In the genomic region with DNA sequence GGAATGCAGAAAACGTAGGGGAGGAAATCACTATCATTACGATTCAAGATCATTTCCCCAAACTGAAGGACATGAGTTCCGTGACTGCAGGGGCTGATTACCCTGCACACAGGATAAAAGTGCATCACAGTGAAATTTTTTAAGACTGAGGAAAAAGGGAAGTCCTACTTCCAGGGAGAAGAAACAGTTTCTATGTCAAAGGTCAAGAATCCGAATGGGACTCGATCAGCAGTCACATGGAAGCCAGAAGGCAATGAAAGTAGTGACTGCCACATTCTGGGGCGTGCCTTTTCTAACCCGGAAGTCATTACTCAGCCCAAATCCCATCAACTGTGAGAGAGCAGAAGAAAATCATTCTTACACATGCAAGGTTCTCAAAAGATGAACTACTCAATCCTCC, we compare ENCODE assay signal across 10 cellular contexts. TPM values are rescaled to one million over a fixed set of nuclear protein-coding genes. Genes with fewer than 3 reads are reported as not detected.
DNase-seq lines count a peak whose midpoint lies in the region; ATAC-seq and TF ChIP-seq lines count a peak whose summit lies in the region.
"Had no signal": no experiment of that assay in that cellular context is flagged by ENCODE, and none has a peak within 500 bp of the region (broad histone marks: within the 10 kb centered on the region; RNA-seq: fewer than 3 reads in every experiment).

No MANE protein-coding gene starts in this region.

- no peak for ATAC-seq in CD4-positive, CD25-positive, alpha-beta regulatory T cell (ENCODE audit: low read depth in 2 of 2)
- ATAC-seq in HG03432 (IDR thresholded peaks at IDR 0.05; ENCODE audit: unreplicated experiment), result no peak

- H3K4me3 ChIP-seq in CD4-positive, CD25-positive, alpha-beta regulatory T cell (ENCODE audit: low read depth, low read length), result no peak overlapping the region
- H3K4me3 ChIP-seq in fibroblast of mammary gland (ENCODE audit: control insufficient read depth, low read depth, low read length), result no peak overlapping the region
- no peak overlapping the region for H3K4me3 ChIP-seq in neutrophil (ENCODE audit: low read depth in 1 of 2, low read length in 1 of 2)
- H3K4me3 ChIP-seq: thyroid gland had no signal

- H3K4me1 ChIP-seq in CD4-positive, CD25-positive, alpha-beta regulatory T cell (ENCODE audit: control insufficient read depth, insufficient read depth, low read length, poor library complexity, severe bottlenecking), result peaks cover 1% of the 10 kb centered on the region
- H3K4me1 ChIP-seq in neutrophil (ENCODE audit: control insufficient read depth in 1 of 2, insufficient read depth in 1 of 2, low read depth in 1 of 2, low read length in 1 of 2), result peaks cover 7 to 21% of the 10 kb centered on the region in 2 experiments

- no peaks in the 10 kb centered on the region for H3K9me3 ChIP-seq in CD4-positive, CD25-positive, alpha-beta regulatory T cell (ENCODE audit: control insufficient read depth in 2 of 2, low read length in 2 of 2)
- no peaks in the 10 kb centered on the region for H3K9me3 ChIP-seq in neutrophil
- H3K9me3 ChIP-seq: thyroid gland had no signal

- H3K4me3 Mint-ChIP-seq in CD4-positive, CD25-positive, alpha-beta regulatory T cell, result peak overlapping the region in 2 of 4 donors; percentile 22 to 85

- no peak for DNase-seq in CD4-positive, CD25-positive, alpha-beta regulatory T cell
- DNase-seq in NOMO-1 treated with dmso at 0.1 percent for 144 hours (lab: John Stamatoyannopoulos, UW; ENCODE audit: unreplicated experiment), result peak; percentile 58
- peak; percentile 76 for DNase-seq in fibroblast of mammary gland (ENCODE audit: low read depth)
- DNase-seq in NCI-H1436 (lab: John Stamatoyannopoulos, UW), result no peak
- no peak for DNase-seq in cerebellar cortex (ENCODE audit: low spot score)
- DNase-seq in NCI-H2029 (lab: John Stamatoyannopoulos, UW), result no peak
- DNase-seq: activated T-cell treated with anti-CD3 and anti-CD28 coated beads for 4 hours, thyroid gland had no signal

- no peak for TF ChIP-seq CTCF in fibroblast of mammary gland (conservative IDR thresholded peaks at IDR 0.05; ENCODE audit: control insufficient read depth, insufficient read depth, low read depth, low read length)
- no peak for TF ChIP-seq CTCF in neutrophil (IDR thresholded peaks at IDR 0.05)

- peak overlapping the region in 2 of 3 donors; percentile 5 for H3K27ac Mint-ChIP-seq in CD4-positive, CD25-positive, alpha-beta regulatory T cell

- no peaks in the 10 kb centered on the region for H3K27me3 Mint-ChIP-seq in CD4-positive, CD25-positive, alpha-beta regulatory T cell

- H3K9me3 Mint-ChIP-seq in CD4-positive, CD25-positive, alpha-beta regulatory T cell, result no peaks in the 10 kb centered on the region

- peaks cover 6% of the 10 kb centered on the region for H3K36me3 ChIP-seq in CD4-positive, CD25-positive, alpha-beta regulatory T cell (ENCODE audit: control insufficient read depth, insufficient read depth, low read length)
- H3K36me3 ChIP-seq in neutrophil, result no peaks in the 10 kb centered on the region
- H3K36me3 ChIP-seq: thyroid gland had no signal

- peaks cover 28 to 59% (median 42%) of the 10 kb centered on the region in 4 donors for H3K4me1 Mint-ChIP-seq in CD4-positive, CD25-positive, alpha-beta regulatory T cell

- peaks cover 22% of the 10 kb centered on the region for H3K36me3 Mint-ChIP-seq in CD4-positive, CD25-positive, alpha-beta regulatory T cell

- no peak overlapping the region for H3K27ac ChIP-seq in CD4-positive, CD25-positive, alpha-beta regulatory T cell (ENCODE audit: insufficient read depth, low read length, poor library complexity, severe bottlenecking)
- H3K27ac ChIP-seq in neutrophil, result peak overlapping the region; percentile 71
- H3K27ac ChIP-seq: thyroid gland had no signal

- no peaks in the 10 kb centered on the region for H3K27me3 ChIP-seq in CD4-positive, CD25-positive, alpha-beta regulatory T cell (ENCODE audit: control insufficient read depth, insufficient read depth, low read length)
- H3K27me3 ChIP-seq in neutrophil, result no peaks in the 10 kb centered on the region
- H3K27me3 ChIP-seq: thyroid gland had no signal

RNA-seq across cellular contexts. Expression of a gene that starts 12.1 kb away (rescaled TPM):
- 103 TPM for total RNA-seq in CD4-positive, CD25-positive, alpha-beta regulatory T cell
- 1 to 10 TPM; 4.6 to 7.2 (median 5.0) TPM for polyA plus RNA-seq in CD4-positive, CD25-positive, alpha-beta regulatory T cell

RNA-seq across cellular contexts. Expression of a gene that starts 12.3 kb away (rescaled TPM):
- total RNA-seq in CD4-positive, CD25-positive, alpha-beta regulatory T cell, result 4.9 TPM
- polyA plus RNA-seq in CD4-positive, CD25-positive, alpha-beta regulatory T cell, result 10 to 100 TPM; 12.5 to 19.0 (median 15.5) TPM

Comparison
In these comparisons a context has a peak if more than half of its experiments do, and no peak if none do; other contexts are left out.
1. DNase-seq: peak in NOMO-1 treated with dmso at 0.1 percent for 144 hours (single experiment) and fibroblast of mammary gland (single experiment); none in CD4-positive, CD25-positive, alpha-beta regulatory T cell (0 of 3), NCI-H1436 (single experiment), cerebellar cortex (single experiment) and NCI-H2029 (single experiment).